ENCODE assay signal across 21 cellular contexts in genomic region chr14:74682169-74682952, GRCh38. TPM values are rescaled to one million over a fixed set of nuclear protein-coding genes. Genes with fewer than 3 reads are reported as not detected.
A peak's percentile ranks its signal among the peaks of the same experiment; 100 is the strongest.
DNase-seq lines count a peak whose midpoint lies in the region; ATAC-seq and TF ChIP-seq lines count a peak whose summit lies in the region.
"Had no signal": no experiment of that assay in that cellular context is flagged by ENCODE, and none has a peak within 500 bp of the region (broad histone marks: within the 10 kb centered on the region; RNA-seq: fewer than 3 reads in every experiment).

No MANE protein-coding gene starts in this region.

- no peaks in the 10 kb centered on the region for H3K27me3 ChIP-seq in brain microvascular endothelial cell (replicated peaks)
- H3K27me3 ChIP-seq: BLaER1 had no signal

- no peaks in the 10 kb centered on the region for H3K27me3 Mint-ChIP-seq in activated CD8-positive, alpha-beta T cell treated with anti-CD3 and anti-CD28 coated beads for 36 hours
- no peaks in the 10 kb centered on the region for H3K27me3 Mint-ChIP-seq in activated CD8-positive, alpha-beta T cell treated with anti-CD3 and anti-CD28 coated beads, Interleukin-2, amount 10 ng/mL, durations not matched to agents 7 days and 5 days (ENCODE audit: low read depth)
- H3K27me3 Mint-ChIP-seq in brain (no peaks in the 10 kb centered on the region), memory B cell (no peaks in the 10 kb centered on the region), endothelial cell (ENCODE audit: unreplicated experiment) (peaks cover 1% of the 10 kb centered on the region)
- H3K27me3 Mint-ChIP-seq in stimulated activated memory B cell treated with anti-CD40 and anti-IgM and Interleukin-4, amounts not matched to agents 10 μg/mL and 1 μg/mL and 100 μg/mL, for 72 hours = no peaks in the 10 kb centered on the region

- intact Hi-C loops in activated CD8-positive, alpha-beta T cell treated with anti-CD3 and anti-CD28 coated beads for 36 hours (cut with micrococcal nuclease) = no loop called here

- CTCF ChIA-PET in activated CD8-positive, alpha-beta T cell treated with anti-CD3 and anti-CD28 coated beads for 36 hours (lab: Charles Lee) = interaction anchor here (1.1 kb wide), 1 partner anchor 14 kb away, joined by 3 read pairs; no protein-coding TSS in a partner anchor
- CTCF ChIA-PET in activated CD8-positive, alpha-beta T cell treated with anti-CD3 and anti-CD28 coated beads, Interleukin-2, amount 10 ng/mL, durations not matched to agents 7 days and 5 days (lab: Charles Lee) = interaction anchor here (1.2 kb wide), 1 partner anchor 15 kb away, joined by 4 read pairs; no protein-coding TSS in a partner anchor

- H3K4me3 ChIP-seq in brain microvascular endothelial cell (ENCODE audit: low read depth, low read length) = no peak overlapping the region
- H3K4me3 ChIP-seq: BLaER1, psoas muscle had no signal

- POLR2A ChIA-PET in activated CD8-positive, alpha-beta T cell treated with anti-CD3 and anti-CD28 coated beads for 36 hours (lab: Charles Lee) = no interaction called here
- POLR2A ChIA-PET in activated CD8-positive, alpha-beta T cell treated with anti-CD3 and anti-CD28 coated beads, Interleukin-2, amount 10 ng/mL, durations not matched to agents 7 days and 5 days (lab: Charles Lee) = no interaction called here

- no peak for ATAC-seq in activated CD8-positive, alpha-beta T cell treated with anti-CD3 and anti-CD28 coated beads for 36 hours
- ATAC-seq in activated CD8-positive, alpha-beta T cell treated with anti-CD3 and anti-CD28 coated beads, Interleukin-2, amount 10 ng/mL, durations not matched to agents 7 days and 5 days = no peak
- ATAC-seq in memory B cell (ENCODE audit: low read depth) = no peak
- no peak for ATAC-seq in stimulated activated memory B cell treated with anti-CD40 and anti-IgM and Interleukin-4, amounts not matched to agents 10 μg/mL and 1 μg/mL and 100 μg/mL, for 72 hours
- ATAC-seq: activated T-cell treated with anti-CD3 and anti-CD28 coated beads, Interleukin-2, amount 50 U/mL, for 72 hours; HCT116; left colon; psoas muscle had no signal

- H3K4me1 Mint-ChIP-seq in activated CD8-positive, alpha-beta T cell treated with anti-CD3 and anti-CD28 coated beads for 36 hours (ENCODE audit: low read depth) = peaks cover 23% of the 10 kb centered on the region
- H3K4me1 Mint-ChIP-seq in activated CD8-positive, alpha-beta T cell treated with anti-CD3 and anti-CD28 coated beads, Interleukin-2, amount 10 ng/mL, durations not matched to agents 7 days and 5 days (ENCODE audit: low read depth) = peaks cover 19% of the 10 kb centered on the region
- H3K4me1 Mint-ChIP-seq in brain = no peaks in the 10 kb centered on the region
- peaks cover 19% of the 10 kb centered on the region for H3K4me1 Mint-ChIP-seq in memory B cell
- peaks cover 29% of the 10 kb centered on the region for H3K4me1 Mint-ChIP-seq in stimulated activated memory B cell treated with anti-CD40 and anti-IgM and Interleukin-4, amounts not matched to agents 10 μg/mL and 1 μg/mL and 100 μg/mL, for 72 hours
- peaks cover 14% of the 10 kb centered on the region for H3K4me1 Mint-ChIP-seq in endothelial cell (ENCODE audit: unreplicated experiment)

- H3K27ac ChIP-seq in brain microvascular endothelial cell = no peak overlapping the region
- H3K27ac ChIP-seq: 22Rv1, psoas muscle had no signal

- no peak overlapping the region for H3K4me3 Mint-ChIP-seq in activated CD8-positive, alpha-beta T cell treated with anti-CD3 and anti-CD28 coated beads for 36 hours
- no peak overlapping the region for H3K4me3 Mint-ChIP-seq in activated CD8-positive, alpha-beta T cell treated with anti-CD3 and anti-CD28 coated beads, Interleukin-2, amount 10 ng/mL, durations not matched to agents 7 days and 5 days
- no peak overlapping the region for H3K4me3 Mint-ChIP-seq in brain
- no peak overlapping the region for H3K4me3 Mint-ChIP-seq in memory B cell
- no peak overlapping the region for H3K4me3 Mint-ChIP-seq in stimulated activated memory B cell treated with anti-CD40 and anti-IgM and Interleukin-4, amounts not matched to agents 10 μg/mL and 1 μg/mL and 100 μg/mL, for 72 hours
- no peak overlapping the region for H3K4me3 Mint-ChIP-seq in endothelial cell (ENCODE audit: unreplicated experiment)
- H3K4me3 Mint-ChIP-seq: activated T-cell treated with anti-CD3 and anti-CD28 coated beads, Interleukin-2, amount 50 U/mL, for 72 hours had no signal

- H3K36me3 Mint-ChIP-seq in activated CD8-positive, alpha-beta T cell treated with anti-CD3 and anti-CD28 coated beads for 36 hours (ENCODE audit: low read depth) = peaks cover 30% of the 10 kb centered on the region
- peaks cover 46% of the 10 kb centered on the region for H3K36me3 Mint-ChIP-seq in activated CD8-positive, alpha-beta T cell treated with anti-CD3 and anti-CD28 coated beads, Interleukin-2, amount 10 ng/mL, durations not matched to agents 7 days and 5 days (ENCODE audit: low read depth)
- peaks cover 49% of the 10 kb centered on the region for H3K36me3 Mint-ChIP-seq in brain
- peaks cover 18% of the 10 kb centered on the region for H3K36me3 Mint-ChIP-seq in memory B cell
- peaks cover 57% of the 10 kb centered on the region for H3K36me3 Mint-ChIP-seq in stimulated activated memory B cell treated with anti-CD40 and anti-IgM and Interleukin-4, amounts not matched to agents 10 μg/mL and 1 μg/mL and 100 μg/mL, for 72 hours
- H3K36me3 Mint-ChIP-seq in endothelial cell (ENCODE audit: low read depth, unreplicated experiment) = peaks cover 21% of the 10 kb centered on the region

- in situ Hi-C loops in brain microvascular endothelial cell (cut with HindIII; ENCODE audit: low pct_ligation_motif_present, low sequenced_read_pairs) = no loop called here

- no peak for TF ChIP-seq CTCF in activated CD8-positive, alpha-beta T cell treated with anti-CD3 and anti-CD28 coated beads for 36 hours (IDR thresholded peaks at IDR 0.05)
- no peak for TF ChIP-seq CTCF in brain (conservative IDR thresholded peaks at IDR 0.05)
- TF ChIP-seq CTCF in endothelial cell (IDR thresholded peaks at IDR 0.05; ENCODE audit: unreplicated experiment) = no peak
- TF ChIP-seq CTCF in brain microvascular endothelial cell (IDR thresholded peaks at IDR 0.05; ENCODE audit: low read depth, low read length, missing control alignments) = no peak

- DNase-seq in activated CD8-positive, alpha-beta T cell treated with anti-CD3 and anti-CD28 coated beads for 36 hours = no peak
- DNase-seq in activated CD8-positive, alpha-beta T cell treated with anti-CD3 and anti-CD28 coated beads, Interleukin-2, amount 10 ng/mL, durations not matched to agents 7 days and 5 days = no peak
- DNase-seq in memory B cell (ENCODE audit: low spot score in 2 of 2) (no peak), cortex of kidney (lab: John Stamatoyannopoulos, UW) (no peak), endothelial cell (ENCODE audit: low spot score) (no peak), brain microvascular endothelial cell (no peak)
- DNase-seq: activated CD4-positive, alpha-beta T cell treated with anti-CD3 and anti-CD28 coated beads, Interleukin-2, amount 50 U/mL, for 1 hour; activated T-cell treated with anti-CD3 and anti-CD28 coated beads, Interleukin-2, amount 50 U/mL, for 72 hours; central memory CD4-positive, alpha-beta T cell; left colon; NCI-H1417; NCI-H2171; NCI-H774; psoas muscle; stimulated activated CD4-positive, alpha-beta T cell treated with anti-CD3 and anti-CD28 coated beads, Interleukin-12 subunit alpha, Interleukin-12 subunit beta, amount 100 ng/mL, for 4 hours; stimulated activated naive CD4-positive, alpha-beta T cell treated with Interleukin-2 at 50 U/mL for 16 hours had no signal

- no peaks in the 10 kb centered on the region for H3K9me3 Mint-ChIP-seq in activated CD8-positive, alpha-beta T cell treated with anti-CD3 and anti-CD28 coated beads for 36 hours
- no peaks in the 10 kb centered on the region for H3K9me3 Mint-ChIP-seq in activated CD8-positive, alpha-beta T cell treated with anti-CD3 and anti-CD28 coated beads, Interleukin-2, amount 10 ng/mL, durations not matched to agents 7 days and 5 days (ENCODE audit: insufficient read depth)
- H3K9me3 Mint-ChIP-seq in brain (no peaks in the 10 kb centered on the region), memory B cell (no peaks in the 10 kb centered on the region), endothelial cell (ENCODE audit: unreplicated experiment) (no peaks in the 10 kb centered on the region)
- H3K9me3 Mint-ChIP-seq in stimulated activated memory B cell treated with anti-CD40 and anti-IgM and Interleukin-4, amounts not matched to agents 10 μg/mL and 1 μg/mL and 100 μg/mL, for 72 hours = no peaks in the 10 kb centered on the region
- H3K9me3 Mint-ChIP-seq: activated T-cell treated with anti-CD3 and anti-CD28 coated beads, Interleukin-2, amount 50 U/mL, for 72 hours had no signal

- H3K36me3 ChIP-seq in brain microvascular endothelial cell (replicated peaks) = peaks cover 33% of the 10 kb centered on the region

- peak overlapping the region; percentile 59 for H3K27ac Mint-ChIP-seq in activated CD8-positive, alpha-beta T cell treated with anti-CD3 and anti-CD28 coated beads for 36 hours
- no peak overlapping the region for H3K27ac Mint-ChIP-seq in activated CD8-positive, alpha-beta T cell treated with anti-CD3 and anti-CD28 coated beads, Interleukin-2, amount 10 ng/mL, durations not matched to agents 7 days and 5 days
- H3K27ac Mint-ChIP-seq in brain (peak overlapping the region in 3 of 5 experiments; percentile 6 to 56 (median 37)), memory B cell (peak overlapping the region; percentile 35), endothelial cell (ENCODE audit: unreplicated experiment) (no peak overlapping the region)
- H3K27ac Mint-ChIP-seq in stimulated activated memory B cell treated with anti-CD40 and anti-IgM and Interleukin-4, amounts not matched to agents 10 μg/mL and 1 μg/mL and 100 μg/mL, for 72 hours = peak overlapping the region; percentile 54

RNA-seq across cellular contexts. Expression of gene AREL1, which starts 30.5 kb away (rescaled TPM):
- total RNA-seq in activated CD8-positive, alpha-beta T cell treated with anti-CD3 and anti-CD28 coated beads for 36 hours = 10 to 100 TPM; 26.4 to 28.2 TPM
- 10 to 100 TPM; 44.1 to 44.9 TPM for total RNA-seq in activated CD8-positive, alpha-beta T cell treated with anti-CD3 and anti-CD28 coated beads, Interleukin-2, amount 10 ng/mL, durations not matched to agents 7 days and 5 days
- polyA plus RNA-seq in brain (ENCODE audit: insufficient read depth, low read depth, low replicate concordance) = 25.4 TPM
- 41.6 TPM for total RNA-seq in endothelial cell (ENCODE audit: unreplicated experiment)

RNA-seq across cellular contexts. Expression of gene FCF1, which starts 30.6 kb away (rescaled TPM):
- 10 to 100 TPM; 75.2 to 78.9 TPM for total RNA-seq in activated CD8-positive, alpha-beta T cell treated with anti-CD3 and anti-CD28 coated beads for 36 hours
- total RNA-seq in activated CD8-positive, alpha-beta T cell treated with anti-CD3 and anti-CD28 coated beads, Interleukin-2, amount 10 ng/mL, durations not matched to agents 7 days and 5 days = 10 to 100 TPM; 64.1 to 64.2 TPM
- polyA plus RNA-seq in brain (ENCODE audit: insufficient read depth, low read depth, low replicate concordance) = 24.9 TPM
- total RNA-seq in endothelial cell (ENCODE audit: unreplicated experiment) = 35.7 TPM

Comparison
In these comparisons a context has a peak if more than half of its experiments do, and no peak if none do; other contexts are left out.
1. H3K27ac Mint-ChIP-seq: peak in activated CD8-positive, alpha-beta T cell treated with anti-CD3 and anti-CD28 coated beads for 36 hours (single experiment), brain (3 of 5), memory B cell (single experiment) and stimulated activated memory B cell treated with anti-CD40 and anti-IgM and Interleukin-4, amounts not matched to agents 10 μg/mL and 1 μg/mL and 100 μg/mL, for 72 hours (single experiment); none in activated CD8-positive, alpha-beta T cell treated with anti-CD3 and anti-CD28 coated beads, Interleukin-2, amount 10 ng/mL, durations not matched to agents 7 days and 5 days (single experiment) and endothelial cell (single experiment).